ENCODE assay signal across 9 cellular contexts in the genomic region with DNA sequence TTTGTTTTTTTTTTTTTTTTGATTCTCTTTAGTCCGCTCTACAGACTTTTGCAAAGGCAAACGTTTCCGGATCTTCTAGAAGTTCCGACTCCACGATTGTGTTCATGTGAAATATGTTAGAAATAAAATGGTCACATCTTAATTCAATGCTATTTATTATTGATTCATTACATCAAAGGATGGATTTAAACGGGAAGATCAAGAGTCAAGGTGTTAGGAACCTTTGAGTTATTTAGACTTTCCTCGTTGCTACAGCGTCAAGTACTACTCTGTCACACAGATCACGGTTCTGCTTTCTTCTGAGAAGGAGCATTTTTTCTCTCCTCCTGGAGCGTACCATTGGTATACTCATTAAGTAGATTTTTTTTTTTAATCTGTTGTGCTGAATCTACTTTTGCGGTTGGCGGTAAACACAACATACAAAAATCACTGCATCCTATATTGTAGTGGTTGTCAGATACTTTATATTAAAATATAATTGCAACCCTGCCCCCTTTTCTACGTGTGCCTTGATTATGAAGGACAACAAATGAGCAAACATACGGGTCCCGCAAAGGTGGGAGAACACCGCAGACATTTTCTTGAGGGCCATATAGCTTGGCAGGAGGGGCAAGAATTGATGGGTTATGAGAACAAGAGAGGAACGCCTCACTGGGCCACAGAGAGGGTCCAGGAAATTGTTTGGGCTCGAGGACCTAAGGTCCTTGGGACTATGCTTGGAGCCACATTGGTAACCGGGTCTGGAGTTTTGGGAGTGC.
DNase-seq lines count a peak whose midpoint lies in the region; ATAC-seq, FAIRE-seq and TF ChIP-seq lines count a peak whose summit lies in the region.
"Had no signal": no experiment of that assay in that cellular context is flagged by ENCODE, and none has a peak within 500 bp of the region (broad histone marks: within the 10 kb centered on the region; RNA-seq: fewer than 3 reads in every experiment).

No MANE protein-coding gene starts in this region.

- DNase-seq in GM18507 (ENCODE audit: extremely low spot score, insufficient read length, low read depth) (no peak), NCI-H2227 (lab: John Stamatoyannopoulos, UW; ENCODE audit: unreplicated experiment) (peak; percentile 50), choroid plexus epithelial cell (ENCODE audit: low read depth) (peak; percentile 56), pons (ENCODE audit: low spot score) (peak; percentile 28), HCEC 1CT (no peak), D341Med (ENCODE audit: low spot score) (no peak)
- DNase-seq: SIG-M5 had no signal

- H3K4me3 ChIP-seq in choroid plexus epithelial cell (ENCODE audit: low read depth, low read length): peak overlapping the region; percentile 51

- TF ChIP-seq CTCF in choroid plexus epithelial cell (conservative IDR thresholded peaks at IDR 0.05; ENCODE audit: low read depth, low read length): no peak

- ATAC-seq in GM18867 (IDR thresholded peaks at IDR 0.05; ENCODE audit: unreplicated experiment): no peak
- no peak for ATAC-seq in HG02623 (IDR thresholded peaks at IDR 0.05; ENCODE audit: unreplicated experiment)

- FAIRE-seq in GM18507 (lab: Jason Lieb, UNC): peak; percentile 24

Comparison
In these comparisons a context has a peak if more than half of its experiments do, and no peak if none do; other contexts are left out.
1. DNase-seq: peak in NCI-H2227 (single experiment), choroid plexus epithelial cell (single experiment) and pons (single experiment); none in GM18507 (single experiment), HCEC 1CT (single experiment) and D341Med (single experiment).